1 cellular context compared by ENCODE assay signal in genomic region chr3:194134757-194135515, GRCh38.
TF ChIP-seq lines count a peak whose summit lies in the region.

No MANE protein-coding gene starts in this region.

TF ChIP-seq in IMR-90, 13 proteins besides CTCF, POLR2A, EP300 and RAD21:
- TF ChIP-seq MXI1 (IDR thresholded peaks at IDR 0.05; ENCODE audit: borderline replicate concordance, low read depth, low read length) (peak; percentile 65; the same call in 1 of the 2 replicates), RCOR1 (IDR thresholded peaks at IDR 0.05; ENCODE audit: insufficient replicate concordance, low read length) (no peak), CHD1 (IDR thresholded peaks at IDR 0.05; ENCODE audit: low read depth, low read length) (peak; percentile 68; the same call in 1 of the 2 replicates), NFE2L2 (IDR thresholded peaks at IDR 0.05; ENCODE audit: low read depth, low read length) (no peak; the same call in 1 of the 2 replicates), FOS (IDR thresholded peaks at IDR 0.05; ENCODE audit: low read depth, low read length) (no peak; the same call in 1 of the 2 replicates), SMC3 (IDR thresholded peaks at IDR 0.05; ENCODE audit: low read depth, low read length) (peak; percentile 4; the same call in 1 of the 2 replicates), BHLHE40 (IDR thresholded peaks at IDR 0.05; ENCODE audit: low read depth, low read length) (peak; percentile 99), CEBPB (IDR thresholded peaks at IDR 0.05; ENCODE audit: low read depth, low read length) (no peak), MAFK (IDR thresholded peaks at IDR 0.05; ENCODE audit: low read depth, low read length) (no peak), MAZ (IDR thresholded peaks at IDR 0.05; ENCODE audit: borderline replicate concordance, low read depth, low read length) (peak; percentile 87), RFX5 (IDR thresholded peaks at IDR 0.05; ENCODE audit: low read depth, low read length) (no peak)
- TF ChIP-seq, protein P1, sequence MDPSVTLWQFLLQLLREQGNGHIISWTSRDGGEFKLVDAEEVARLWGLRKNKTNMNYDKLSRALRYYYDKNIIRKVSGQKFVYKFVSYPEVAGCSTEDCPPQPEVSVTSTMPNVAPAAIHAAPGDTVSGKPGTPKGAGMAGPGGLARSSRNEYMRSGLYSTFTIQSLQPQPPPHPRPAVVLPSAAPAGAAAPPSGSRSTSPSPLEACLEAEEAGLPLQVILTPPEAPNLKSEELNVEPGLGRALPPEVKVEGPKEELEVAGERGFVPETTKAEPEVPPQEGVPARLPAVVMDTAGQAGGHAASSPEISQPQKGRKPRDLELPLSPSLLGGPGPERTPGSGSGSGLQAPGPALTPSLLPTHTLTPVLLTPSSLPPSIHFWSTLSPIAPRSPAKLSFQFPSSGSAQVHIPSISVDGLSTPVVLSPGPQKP (IDR thresholded peaks at IDR 0.05; ENCODE audit: borderline replicate concordance, low read depth, low read length) = no peak
- TF ChIP-seq, protein P2, sequence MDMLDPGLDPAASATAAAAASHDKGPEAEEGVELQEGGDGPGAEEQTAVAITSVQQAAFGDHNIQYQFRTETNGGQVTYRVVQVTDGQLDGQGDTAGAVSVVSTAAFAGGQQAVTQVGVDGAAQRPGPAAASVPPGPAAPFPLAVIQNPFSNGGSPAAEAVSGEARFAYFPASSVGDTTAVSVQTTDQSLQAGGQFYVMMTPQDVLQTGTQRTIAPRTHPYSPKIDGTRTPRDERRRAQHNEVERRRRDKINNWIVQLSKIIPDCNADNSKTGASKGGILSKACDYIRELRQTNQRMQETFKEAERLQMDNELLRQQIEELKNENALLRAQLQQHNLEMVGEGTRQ (IDR thresholded peaks at IDR 0.05; ENCODE audit: low read depth, low read length) = peak; percentile 77
